In the genomic region with DNA sequence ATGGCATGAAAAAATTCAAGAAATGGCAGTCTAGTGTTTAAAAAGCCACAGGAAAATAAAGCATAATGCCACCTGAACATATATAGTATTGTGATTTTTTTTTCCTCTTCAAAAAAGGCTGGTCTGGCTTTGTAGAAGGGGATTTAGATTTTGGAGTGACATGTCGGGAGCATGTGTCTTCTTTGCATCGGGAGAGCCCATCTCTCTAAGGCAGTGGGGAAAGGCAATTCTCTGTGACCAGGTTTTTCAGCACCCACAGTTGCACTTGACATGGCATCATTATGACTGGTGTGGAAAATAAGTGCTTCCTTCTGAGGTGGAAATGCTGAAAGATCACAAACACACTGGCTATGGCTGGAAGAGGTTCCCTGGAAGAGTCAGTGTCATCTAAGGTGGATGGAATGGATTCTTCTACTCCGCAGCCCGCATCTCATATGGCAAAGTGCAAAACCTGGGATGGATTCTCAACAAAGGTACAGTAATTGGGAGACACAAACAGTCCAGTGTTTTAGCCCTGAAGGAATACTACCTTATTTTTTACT, we compare ENCODE assay signal across 7 cellular contexts.
DNase-seq lines count a peak whose midpoint lies in the region; ATAC-seq, FAIRE-seq and TF ChIP-seq lines count a peak whose summit lies in the region.

No MANE protein-coding gene starts in this region.

- H3K27me3 Mint-ChIP-seq in activated CD8-positive, alpha-beta T cell treated with anti-CD3 and anti-CD28 coated beads for 36 hours = peaks cover 44% of the 10 kb centered on the region

- no peaks in the 10 kb centered on the region for H3K9me3 Mint-ChIP-seq in activated CD8-positive, alpha-beta T cell treated with anti-CD3 and anti-CD28 coated beads for 36 hours

- no peak overlapping the region for H3K4me3 Mint-ChIP-seq in activated CD8-positive, alpha-beta T cell treated with anti-CD3 and anti-CD28 coated beads for 36 hours

- ATAC-seq in activated CD8-positive, alpha-beta T cell treated with anti-CD3 and anti-CD28 coated beads for 36 hours = no peak
- no peak for ATAC-seq in GM19324 (IDR thresholded peaks at IDR 0.05; ENCODE audit: low FRiP score, unreplicated experiment)

- FAIRE-seq in H54 (lab: Jason Lieb, UNC) = no peak

- no peak overlapping the region for H3K27ac Mint-ChIP-seq in activated CD8-positive, alpha-beta T cell treated with anti-CD3 and anti-CD28 coated beads for 36 hours

- no peak for TF ChIP-seq POLR2A in H54 (IDR thresholded peaks at IDR 0.05; ENCODE audit: low read depth, low read length)

- intact Hi-C loops in activated CD8-positive, alpha-beta T cell treated with anti-CD3 and anti-CD28 coated beads for 36 hours (cut with micrococcal nuclease) = no loop called here

- TF ChIP-seq CTCF in activated CD8-positive, alpha-beta T cell treated with anti-CD3 and anti-CD28 coated beads for 36 hours (IDR thresholded peaks at IDR 0.05) = no peak

- peak; percentile 55 for DNase-seq in H54 (ENCODE audit: insufficient read length, low spot score)
- peak; percentile 67 for DNase-seq in NCI-H345 treated with DMSO at 0.1 percent for 48 hours (lab: John Stamatoyannopoulos, UW; ENCODE audit: unreplicated experiment)
- peak; percentile 40 for DNase-seq in central memory CD4-positive, alpha-beta T cell
- peak; percentile 85 for DNase-seq in inferior parietal cortex (ENCODE audit: extremely low spot score)
- DNase-seq in smooth muscle cell of the brain vasculature (ENCODE audit: low read depth, low spot score) = peak; percentile 72
- DNase-seq in activated CD8-positive, alpha-beta T cell treated with anti-CD3 and anti-CD28 coated beads for 36 hours = no peak

- POLR2A ChIA-PET in activated CD8-positive, alpha-beta T cell treated with anti-CD3 and anti-CD28 coated beads for 36 hours (lab: Charles Lee) = no interaction called here

- no peaks in the 10 kb centered on the region for H3K4me1 Mint-ChIP-seq in activated CD8-positive, alpha-beta T cell treated with anti-CD3 and anti-CD28 coated beads for 36 hours (ENCODE audit: low read depth)

- CTCF ChIA-PET in activated CD8-positive, alpha-beta T cell treated with anti-CD3 and anti-CD28 coated beads for 36 hours (lab: Charles Lee) = no interaction called here

- no peaks in the 10 kb centered on the region for H3K36me3 Mint-ChIP-seq in activated CD8-positive, alpha-beta T cell treated with anti-CD3 and anti-CD28 coated beads for 36 hours (ENCODE audit: low read depth)
